1 cellular context compared by ENCODE assay signal in the genomic region with DNA sequence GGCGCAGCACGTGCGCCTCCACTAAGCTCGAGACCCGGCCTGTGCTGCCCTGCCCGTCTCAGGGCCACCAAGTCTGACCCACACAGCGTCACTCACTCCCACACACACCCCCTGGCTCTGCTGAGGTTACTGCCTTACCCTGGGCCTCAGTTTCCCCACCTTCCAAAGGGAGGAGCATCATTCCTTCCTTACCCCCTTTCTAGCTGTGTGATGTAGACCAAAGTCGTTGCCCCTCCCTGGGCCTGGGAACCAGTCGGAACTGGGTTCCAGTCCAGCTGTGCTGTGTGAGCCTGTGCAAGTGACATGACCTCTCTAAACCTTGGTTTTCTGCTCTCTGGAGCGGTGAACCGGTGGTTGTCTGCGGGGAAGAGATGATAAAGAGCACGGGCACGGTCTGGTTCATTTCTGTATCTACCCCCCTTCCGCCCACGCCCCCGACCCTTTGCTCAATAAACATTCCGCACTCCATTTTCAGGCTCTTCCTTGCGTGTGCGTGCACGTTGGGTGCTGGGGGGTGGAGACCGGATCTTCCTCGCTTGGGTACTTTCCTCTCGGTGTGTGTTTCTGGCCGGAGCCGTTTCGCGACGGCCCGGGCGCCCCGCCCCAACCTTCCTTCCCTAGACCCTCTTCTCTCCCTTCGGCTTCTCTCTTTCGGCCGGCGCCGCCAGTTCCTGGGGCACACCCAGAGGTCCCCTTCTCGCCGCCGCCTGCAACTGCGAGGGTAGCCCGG.
TF ChIP-seq lines count a peak whose summit lies in the region.

A gene with protein sequence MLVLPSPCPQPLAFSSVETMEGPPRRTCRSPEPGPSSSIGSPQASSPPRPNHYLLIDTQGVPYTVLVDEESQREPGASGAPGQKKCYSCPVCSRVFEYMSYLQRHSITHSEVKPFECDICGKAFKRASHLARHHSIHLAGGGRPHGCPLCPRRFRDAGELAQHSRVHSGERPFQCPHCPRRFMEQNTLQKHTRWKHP (plus strand): TSS at position 647 of the 730 bp plus-strand sequence. CDS start 923 bp downstream, outside the sequence.

TF ChIP-seq in HepG2, 621 proteins besides CTCF, POLR2A, EP300 and RAD21 (continued from another document and continues in another):
- peak; percentile 84 for TF ChIP-seq DMAP1 (CRISPR knock-in tag; IDR thresholded peaks at IDR 0.05)
- TF ChIP-seq ZNF235 (CRISPR knock-in tag; IDR thresholded peaks at IDR 0.05; ENCODE audit: borderline replicate concordance) = 0 out of 2 replicates have a peak, but pooled peaks have one; percentile 47
- TF ChIP-seq ZBTB1 (CRISPR knock-in tag; IDR thresholded peaks at IDR 0.05; ENCODE audit: borderline replicate concordance) = no peak
- peak; percentile 94 for TF ChIP-seq GABPB1 (CRISPR knock-in tag; IDR thresholded peaks at IDR 0.05)
- 0 out of 2 replicates have a peak, but pooled peaks have one; percentile 54 for TF ChIP-seq ZNF572 (CRISPR knock-in tag; IDR thresholded peaks at IDR 0.05)
- TF ChIP-seq GATAD1 (CRISPR knock-in tag; IDR thresholded peaks at IDR 0.05) = peak; percentile 96
- TF ChIP-seq ZNF850 (CRISPR knock-in tag; conservative IDR thresholded peaks at IDR 0.05) = no peak
- TF ChIP-seq, protein P1, sequence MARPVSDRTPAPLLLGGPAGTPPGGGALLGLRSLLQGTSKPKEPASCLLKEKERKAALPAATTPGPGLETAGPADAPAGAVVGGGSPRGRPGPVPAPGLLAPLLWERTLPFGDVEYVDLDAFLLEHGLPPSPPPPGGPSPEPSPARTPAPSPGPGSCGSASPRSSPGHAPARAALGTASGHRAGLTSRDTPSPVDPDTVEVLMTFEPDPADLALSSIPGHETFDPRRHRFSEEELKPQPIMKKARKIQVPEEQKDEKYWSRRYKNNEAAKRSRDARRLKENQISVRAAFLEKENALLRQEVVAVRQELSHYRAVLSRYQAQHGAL (CRISPR knock-in tag; IDR thresholded peaks at IDR 0.05; ENCODE audit: not compliant biosample characterization) = no peak
- no peak for TF ChIP-seq SMARCC2 (IDR thresholded peaks at IDR 0.05)
- no peak for TF ChIP-seq ZNF513 (CRISPR knock-in tag; conservative IDR thresholded peaks at IDR 0.05)
- TF ChIP-seq, protein P2, sequence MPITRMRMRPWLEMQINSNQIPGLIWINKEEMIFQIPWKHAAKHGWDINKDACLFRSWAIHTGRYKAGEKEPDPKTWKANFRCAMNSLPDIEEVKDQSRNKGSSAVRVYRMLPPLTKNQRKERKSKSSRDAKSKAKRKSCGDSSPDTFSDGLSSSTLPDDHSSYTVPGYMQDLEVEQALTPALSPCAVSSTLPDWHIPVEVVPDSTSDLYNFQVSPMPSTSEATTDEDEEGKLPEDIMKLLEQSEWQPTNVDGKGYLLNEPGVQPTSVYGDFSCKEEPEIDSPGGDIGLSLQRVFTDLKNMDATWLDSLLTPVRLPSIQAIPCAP (CRISPR knock-in tag; IDR thresholded peaks at IDR 0.05; ENCODE audit: low read depth) = no peak
- TF ChIP-seq PBX3 (CRISPR knock-in tag; IDR thresholded peaks at IDR 0.05; ENCODE audit: borderline replicate concordance) = no peak
- no peak for TF ChIP-seq ATM (IDR thresholded peaks at IDR 0.05; ENCODE audit: borderline replicate concordance)
- TF ChIP-seq ZNF17 (CRISPR knock-in tag; IDR thresholded peaks at IDR 0.05) = no peak
- no peak for TF ChIP-seq ZNF460 (CRISPR knock-in tag; IDR thresholded peaks at IDR 0.05; ENCODE audit: borderline replicate concordance)
- no peak for TF ChIP-seq ZFP36 (IDR thresholded peaks at IDR 0.05; ENCODE audit: borderline replicate concordance, low read depth, low read length, partially characterized antibody)
- no peak for TF ChIP-seq RFXAP (CRISPR knock-in tag; IDR thresholded peaks at IDR 0.05; ENCODE audit: borderline replicate concordance)
- TF ChIP-seq, protein P3, sequence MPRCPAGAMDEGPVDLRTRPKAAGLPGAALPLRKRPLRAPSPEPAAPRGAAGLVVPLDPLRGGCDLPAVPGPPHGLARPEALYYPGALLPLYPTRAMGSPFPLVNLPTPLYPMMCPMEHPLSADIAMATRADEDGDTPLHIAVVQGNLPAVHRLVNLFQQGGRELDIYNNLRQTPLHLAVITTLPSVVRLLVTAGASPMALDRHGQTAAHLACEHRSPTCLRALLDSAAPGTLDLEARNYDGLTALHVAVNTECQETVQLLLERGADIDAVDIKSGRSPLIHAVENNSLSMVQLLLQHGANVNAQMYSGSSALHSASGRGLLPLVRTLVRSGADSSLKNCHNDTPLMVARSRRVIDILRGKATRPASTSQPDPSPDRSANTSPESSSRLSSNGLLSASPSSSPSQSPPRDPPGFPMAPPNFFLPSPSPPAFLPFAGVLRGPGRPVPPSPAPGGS (CRISPR knock-in tag; IDR thresholded peaks at IDR 0.05) = no peak
- TF ChIP-seq PPARG (CRISPR knock-in tag; conservative IDR thresholded peaks at IDR 0.05) = peak; percentile 20; the same call in 1 of the 2 replicates
- TF ChIP-seq RORA (CRISPR knock-in tag; IDR thresholded peaks at IDR 0.05) = no peak
- no peak for TF ChIP-seq ZNF800 (CRISPR knock-in tag; IDR thresholded peaks at IDR 0.05)
- TF ChIP-seq HNRNPH1 (optimal IDR thresholded peaks at IDR 0.05; ENCODE audit: low read depth, low read length) = peak; percentile 25
- TF ChIP-seq ZNF703 (CRISPR knock-in tag; IDR thresholded peaks at IDR 0.05; ENCODE audit: borderline replicate concordance) = peak; percentile 59; the same call in 1 of the 2 replicates
- TF ChIP-seq ZNF781 (CRISPR knock-in tag; IDR thresholded peaks at IDR 0.05; ENCODE audit: borderline replicate concordance, not compliant biosample characterization) = peak; percentile 85
- no peak for TF ChIP-seq ZNF274 (CRISPR knock-in tag; IDR thresholded peaks at IDR 0.05)
- TF ChIP-seq ZNF570 (CRISPR knock-in tag; IDR thresholded peaks at IDR 0.05; ENCODE audit: borderline replicate concordance) = no peak
- no peak for TF ChIP-seq FOSL1 (CRISPR knock-in tag; IDR thresholded peaks at IDR 0.05; ENCODE audit: borderline replicate concordance)
- TF ChIP-seq SNAI1 (CRISPR knock-in tag; IDR thresholded peaks at IDR 0.05; ENCODE audit: borderline replicate concordance) = no peak
- TF ChIP-seq, protein P4, sequence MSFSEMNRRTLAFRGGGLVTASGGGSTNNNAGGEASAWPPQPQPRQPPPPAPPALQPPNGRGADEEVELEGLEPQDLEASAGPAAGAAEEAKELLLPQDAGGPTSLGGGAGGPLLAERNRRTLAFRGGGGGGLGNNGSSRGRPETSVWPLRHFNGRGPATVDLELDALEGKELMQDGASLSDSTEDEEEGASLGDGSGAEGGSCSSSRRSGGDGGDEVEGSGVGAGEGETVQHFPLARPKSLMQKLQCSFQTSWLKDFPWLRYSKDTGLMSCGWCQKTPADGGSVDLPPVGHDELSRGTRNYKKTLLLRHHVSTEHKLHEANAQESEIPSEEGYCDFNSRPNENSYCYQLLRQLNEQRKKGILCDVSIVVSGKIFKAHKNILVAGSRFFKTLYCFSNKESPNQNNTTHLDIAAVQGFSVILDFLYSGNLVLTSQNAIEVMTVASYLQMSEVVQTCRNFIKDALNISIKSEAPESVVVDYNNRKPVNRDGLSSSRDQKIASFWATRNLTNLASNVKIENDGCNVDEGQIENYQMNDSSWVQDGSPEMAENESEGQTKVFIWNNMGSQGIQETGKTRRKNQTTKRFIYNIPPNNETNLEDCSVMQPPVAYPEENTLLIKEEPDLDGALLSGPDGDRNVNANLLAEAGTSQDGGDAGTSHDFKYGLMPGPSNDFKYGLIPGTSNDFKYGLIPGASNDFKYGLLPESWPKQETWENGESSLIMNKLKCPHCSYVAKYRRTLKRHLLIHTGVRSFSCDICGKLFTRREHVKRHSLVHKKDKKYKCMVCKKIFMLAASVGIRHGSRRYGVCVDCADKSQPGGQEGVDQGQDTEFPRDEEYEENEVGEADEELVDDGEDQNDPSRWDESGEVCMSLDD (CRISPR knock-in tag; IDR thresholded peaks at IDR 0.05; ENCODE audit: borderline replicate concordance) = no peak
- no peak for TF ChIP-seq TCF12 (IDR thresholded peaks at IDR 0.05)
- 0 out of 2 replicates have a peak, but pooled peaks have one; percentile 37 for TF ChIP-seq TCF12 (CRISPR knock-in tag; IDR thresholded peaks at IDR 0.05)
- no peak for TF ChIP-seq SKIL (CRISPR knock-in tag; IDR thresholded peaks at IDR 0.05; ENCODE audit: borderline replicate concordance)
- TF ChIP-seq MAZ (IDR thresholded peaks at IDR 0.05; ENCODE audit: borderline replicate concordance, low read depth, low read length) = peak; percentile 83
- peak; percentile 83 for TF ChIP-seq MAZ (CRISPR knock-in tag; IDR thresholded peaks at IDR 0.05; ENCODE audit: low read depth)
- TF ChIP-seq HES4 (CRISPR knock-in tag; IDR thresholded peaks at IDR 0.05; ENCODE audit: borderline replicate concordance) = no peak; the same call in 1 of the 2 replicates
- TF ChIP-seq ZNF143 (CRISPR knock-in tag; IDR thresholded peaks at IDR 0.05) = peak; percentile 56
- no peak for TF ChIP-seq NONO (IDR thresholded peaks at IDR 0.05)
- peak; percentile 66; the same call in 1 of the 2 replicates for TF ChIP-seq NONO (CRISPR knock-in tag; conservative IDR thresholded peaks at IDR 0.05)
- no peak for TF ChIP-seq HNRNPK (IDR thresholded peaks at IDR 0.05; ENCODE audit: low read depth, low read length, poor library complexity, severe bottlenecking)
- peak; percentile 62; the same call in 1 of the 2 replicates for TF ChIP-seq ZBTB20 (CRISPR knock-in tag; IDR thresholded peaks at IDR 0.05; ENCODE audit: borderline replicate concordance, low read depth)
- TF ChIP-seq WIZ (CRISPR knock-in tag; IDR thresholded peaks at IDR 0.05) = no peak
- TF ChIP-seq TAF1 (CRISPR knock-in tag; IDR thresholded peaks at IDR 0.05) = peak; percentile 80
- TF ChIP-seq ZMYM3 (CRISPR knock-in tag; IDR thresholded peaks at IDR 0.05) = peak; percentile 86
- TF ChIP-seq ZNF547 (CRISPR knock-in tag; IDR thresholded peaks at IDR 0.05) = no peak; the same call in 1 of the 2 replicates
- no peak for TF ChIP-seq TCF7L2 (IDR thresholded peaks at IDR 0.05; ENCODE audit: low read depth, low read length)
- TF ChIP-seq FOXC1 (CRISPR knock-in tag; IDR thresholded peaks at IDR 0.05; ENCODE audit: borderline replicate concordance) = no peak
- TF ChIP-seq TP53 (CRISPR knock-in tag; conservative IDR thresholded peaks at IDR 0.05) = no peak
